12 cellular contexts compared by ENCODE assay signal in genomic region chr5:16737620-16738364, GRCh38.
DNase-seq lines count a peak whose midpoint lies in the region; ATAC-seq and TF ChIP-seq lines count a peak whose summit lies in the region.
"Had no signal": no experiment of that assay in that cellular context is flagged by ENCODE, and none has a peak within 500 bp of the region (broad histone marks: within the 10 kb centered on the region; RNA-seq: fewer than 3 reads in every experiment).

No MANE protein-coding gene starts in this region.

- H3K4me3 ChIP-seq in HUES48 (ENCODE audit: low read depth, low read length) (peak overlapping the region; percentile 66), skin epidermis (no peak overlapping the region), esophagus squamous epithelium (no peak overlapping the region)
- H3K4me3 ChIP-seq: ascending aorta had no signal

- peak overlapping the region; percentile 88 for H3K27ac ChIP-seq in HUES48 (ENCODE audit: low read depth, low read length)
- peak overlapping the region in 11 of 21 experiments; percentile 14 to 65 (median 47) for H3K27ac ChIP-seq in skin epidermis
- peak overlapping the region in 1 of 4 donors; percentile 17 for H3K27ac ChIP-seq in esophagus squamous epithelium
- H3K27ac ChIP-seq: ascending aorta had no signal

- TF ChIP-seq POLR2A in esophagus squamous epithelium (IDR thresholded peaks at IDR 0.05), result no peak

- WGBS in esophagus squamous epithelium, 2 donors, result 75 to 80% methylated on average over 11 of the region's 11 CpGs

- TF ChIP-seq CTCF in brain (conservative IDR thresholded peaks at IDR 0.05) (no peak), esophagus squamous epithelium (IDR thresholded peaks at IDR 0.05) (no peak)

- no peaks in the 10 kb centered on the region for H3K36me3 Mint-ChIP-seq in brain

- H3K9ac ChIP-seq in HUES48 (ENCODE audit: low read depth, low read length), result peak overlapping the region; percentile 43

- H3K27me3 ChIP-seq in HUES48 (ENCODE audit: control insufficient read depth, insufficient read depth, low read length) (no peaks in the 10 kb centered on the region), esophagus squamous epithelium (no peaks in the 10 kb centered on the region)
- H3K27me3 ChIP-seq: ascending aorta had no signal

- H3K4me1 ChIP-seq in HUES48 (ENCODE audit: control insufficient read depth, insufficient read depth, low read length) (peaks cover 52% of the 10 kb centered on the region), esophagus squamous epithelium (peaks cover 0 to 66% (median 25%) of the 10 kb centered on the region in 3 donors)
- H3K4me1 ChIP-seq: ascending aorta had no signal

- peaks cover 6% of the 10 kb centered on the region for H3K27me3 Mint-ChIP-seq in brain

- H3K4me3 Mint-ChIP-seq in brain, result peak overlapping the region; percentile 81 to 91 (median 87)

- H3K9me3 Mint-ChIP-seq in brain, result peaks cover 0 to 3% (median 0%) of the 10 kb centered on the region in 5 experiments

- H3K36me3 ChIP-seq in HUES48 (ENCODE audit: control insufficient read depth, insufficient read depth, low read length), result peaks cover 17% of the 10 kb centered on the region
- peaks cover 0 to 15% (median 0%) of the 10 kb centered on the region in 3 donors for H3K36me3 ChIP-seq in esophagus squamous epithelium
- H3K36me3 ChIP-seq: ascending aorta had no signal

- peak overlapping the region; percentile 95 to 99 (median 98) for H3K27ac Mint-ChIP-seq in brain

- H3K4me1 Mint-ChIP-seq in brain, result peaks cover 90% of the 10 kb centered on the region

- intact Hi-C loops in esophagus squamous epithelium (cut with DNase I), result no loop called here

- H3K9me3 ChIP-seq in HUES48 (ENCODE audit: control insufficient read depth, insufficient read depth, low read length) (no peaks in the 10 kb centered on the region), esophagus squamous epithelium (no peaks in the 10 kb centered on the region)
- H3K9me3 ChIP-seq: ascending aorta had no signal

- DNase-seq in iPS-NIHi11 (ENCODE audit: low spot score) (peak; percentile 70), esophagus squamous epithelium (lab: John Stamatoyannopoulos, UW) (no peak), AG08396 (ENCODE audit: low spot score) (no peak), HK-2 (ENCODE audit: unreplicated experiment) (no peak)
- DNase-seq: kidney glomerular epithelial cell, MM.1S, NCI-H510A treated with DMSO at 0.1 percent for 48 hours had no signal

- ATAC-seq in HG03354 (IDR thresholded peaks at IDR 0.05; ENCODE audit: poor library complexity, severe bottlenecking, unreplicated experiment), result no peak
